ENCODE assay signal across 1 cellular context in genomic region chr7:42931834-42932651, GRCh38.
A peak's percentile ranks its signal among the peaks of the same experiment; 100 is the strongest.
TF ChIP-seq lines count a peak whose summit lies in the region.

Gene MRPL32 (plus strand): TSS chr7:42932376. CDS start chr7:42932387, 11 bp downstream.
Gene PSMA2 (minus strand): TSS chr7:42932174. CDS start chr7:42932158, 16 bp downstream.

TF ChIP-seq in HepG2, 621 proteins besides CTCF, POLR2A, EP300 and RAD21 (continued from another document and continues in another):
- TF ChIP-seq ZNF687 (CRISPR knock-in tag; IDR thresholded peaks at IDR 0.05) (peak; percentile 82), ZNF839 (CRISPR knock-in tag; IDR thresholded peaks at IDR 0.05; ENCODE audit: borderline replicate concordance) (no peak), TBL1XR1 (IDR thresholded peaks at IDR 0.05; ENCODE audit: borderline replicate concordance, low read length, partially characterized antibody) (peak; percentile 35), ZNF276 (CRISPR knock-in tag; IDR thresholded peaks at IDR 0.05; ENCODE audit: low read depth) (0 out of 2 replicates have a peak, but pooled peaks have one; percentile 23), KLF11 (CRISPR knock-in tag; IDR thresholded peaks at IDR 0.05) (peak; percentile 68; the same call in 1 of the 2 replicates), IRF2 (CRISPR knock-in tag; IDR thresholded peaks at IDR 0.05) (peak; percentile 61), ZNF678 (CRISPR knock-in tag; IDR thresholded peaks at IDR 0.05) (no peak), NFYC (CRISPR knock-in tag; IDR thresholded peaks at IDR 0.05) (peak; percentile 91), ZIK1 (CRISPR knock-in tag; IDR thresholded peaks at IDR 0.05; ENCODE audit: borderline replicate concordance, low read depth) (no peak), NFATC3 (CRISPR knock-in tag; IDR thresholded peaks at IDR 0.05) (peak; percentile 77), ZNF788 (CRISPR knock-in tag; IDR thresholded peaks at IDR 0.05; ENCODE audit: borderline replicate concordance) (peak; percentile 56; the same call in 1 of the 2 replicates), ZNF605 (CRISPR knock-in tag; IDR thresholded peaks at IDR 0.05) (no peak), ARHGAP35 (CRISPR knock-in tag; IDR thresholded peaks at IDR 0.05; ENCODE audit: borderline replicate concordance) (no peak), DNMT1 (CRISPR knock-in tag; IDR thresholded peaks at IDR 0.05) (no peak), MAF1 (CRISPR knock-in tag; IDR thresholded peaks at IDR 0.05; ENCODE audit: borderline replicate concordance) (no peak), USF2 (IDR thresholded peaks at IDR 0.05; ENCODE audit: low read depth, low read length) (no peak), USF2 (CRISPR knock-in tag; IDR thresholded peaks at IDR 0.05; ENCODE audit: borderline replicate concordance) (no peak; the same call in 1 of the 2 replicates), HIVEP1 (CRISPR knock-in tag; IDR thresholded peaks at IDR 0.05) (0 out of 2 replicates have a peak, but pooled peaks have one; percentile 17), REL (CRISPR knock-in tag; conservative IDR thresholded peaks at IDR 0.05) (peak; percentile 54; the same call in 1 of the 2 replicates), ZNF784 (CRISPR knock-in tag; IDR thresholded peaks at IDR 0.05; ENCODE audit: borderline replicate concordance) (no peak), FOXP4 (CRISPR knock-in tag; IDR thresholded peaks at IDR 0.05) (no peak), MATR3 (CRISPR knock-in tag; IDR thresholded peaks at IDR 0.05) (no peak), POLR2AphosphoS5 (IDR thresholded peaks at IDR 0.05; ENCODE audit: low read depth, low read length) (peak; percentile 93), HOXA9 (CRISPR knock-in tag; IDR thresholded peaks at IDR 0.05; ENCODE audit: borderline replicate concordance) (0 out of 2 replicates have a peak, but pooled peaks have one; percentile 36), MYC (CRISPR knock-in tag; IDR thresholded peaks at IDR 0.05; ENCODE audit: borderline replicate concordance) (peak; percentile 77; the same call in 1 of the 2 replicates), PPARG (CRISPR knock-in tag; conservative IDR thresholded peaks at IDR 0.05) (no peak), MIXL1 (CRISPR knock-in tag; IDR thresholded peaks at IDR 0.05) (0 out of 2 replicates have a peak, but pooled peaks have one; percentile 32), ZNF33A (CRISPR knock-in tag; IDR thresholded peaks at IDR 0.05; ENCODE audit: borderline replicate concordance) (no peak; the same call in 1 of the 2 replicates), ZNF260 (CRISPR knock-in tag; IDR thresholded peaks at IDR 0.05; ENCODE audit: borderline replicate concordance, low read depth) (no peak), SMAD3 (CRISPR knock-in tag; IDR thresholded peaks at IDR 0.05) (peak; percentile 52; the same call in 1 of the 2 replicates), ZNF674 (CRISPR knock-in tag; IDR thresholded peaks at IDR 0.05; ENCODE audit: low read depth) (no peak), NR2C2 (CRISPR knock-in tag; IDR thresholded peaks at IDR 0.05; ENCODE audit: borderline replicate concordance) (peak; percentile 81), ZNF639 (CRISPR knock-in tag; conservative IDR thresholded peaks at IDR 0.05) (peak; percentile 19; the same call in 1 of the 2 replicates), ZNF772 (CRISPR knock-in tag; IDR thresholded peaks at IDR 0.05) (peak; percentile 88; the same call in 1 of the 2 replicates), ZNF550 (CRISPR knock-in tag; IDR thresholded peaks at IDR 0.05; ENCODE audit: borderline replicate concordance) (no peak), MXI1 (IDR thresholded peaks at IDR 0.05; ENCODE audit: borderline replicate concordance, low read depth, low read length) (peak; percentile 96), ZNF329 (CRISPR knock-in tag; IDR thresholded peaks at IDR 0.05; ENCODE audit: low read depth) (0 out of 2 replicates have a peak, but pooled peaks have one; percentile 63), CBFB (CRISPR knock-in tag; IDR thresholded peaks at IDR 0.05) (peak; percentile 64; the same call in 1 of the 2 replicates), HOXA3 (CRISPR knock-in tag; IDR thresholded peaks at IDR 0.05) (peak; percentile 34), SIX1 (CRISPR knock-in tag; IDR thresholded peaks at IDR 0.05; ENCODE audit: borderline replicate concordance) (no peak), ZNF792 (CRISPR knock-in tag; IDR thresholded peaks at IDR 0.05) (no peak), ZSCAN5A (CRISPR knock-in tag; IDR thresholded peaks at IDR 0.05; ENCODE audit: borderline replicate concordance) (no peak), ATAD3A (CRISPR knock-in tag; IDR thresholded peaks at IDR 0.05) (no peak), POLR2G (IDR thresholded peaks at IDR 0.05; ENCODE audit: low read depth, low read length) (peak; percentile 90), ZBTB39 (CRISPR knock-in tag; IDR thresholded peaks at IDR 0.05) (no peak), KAT7 (CRISPR knock-in tag; IDR thresholded peaks at IDR 0.05; ENCODE audit: borderline replicate concordance) (peak; percentile 91)
